1 cellular context compared by ENCODE assay signal in genomic region chr13:91247768-91248167, GRCh38.
TF ChIP-seq lines count a peak whose summit lies in the region.

No MANE protein-coding gene starts in this region.

TF ChIP-seq in H1, 55 proteins besides CTCF, POLR2A, EP300 and RAD21 (continued from another document):
- no peak for TF ChIP-seq GABPA (IDR thresholded peaks at IDR 0.05; ENCODE audit: borderline replicate concordance, insufficient read depth, low read length)
